ENCODE assay signal across 10 cellular contexts in genomic region chr16:85402910-85403692, GRCh38.
A peak's percentile ranks its signal among the peaks of the same experiment; 100 is the strongest.
DNase-seq lines count a peak whose midpoint lies in the region; ATAC-seq and TF ChIP-seq lines count a peak whose summit lies in the region.
"Had no signal": no experiment of that assay in that cellular context is flagged by ENCODE, and none has a peak within 500 bp of the region (broad histone marks: within the 10 kb centered on the region; RNA-seq: fewer than 3 reads in every experiment).

No MANE protein-coding gene starts in this region.

- H3K4me2 ChIP-seq in DND-41 (ENCODE audit: insufficient read depth, low read length) = no peak overlapping the region

- H3K27me3 ChIP-seq in DND-41 (ENCODE audit: insufficient read depth, low read length, poor library complexity) = no peaks in the 10 kb centered on the region
- no peaks in the 10 kb centered on the region for H3K27me3 ChIP-seq in psoas muscle (ENCODE audit: insufficient read depth in 3 of 3, low read length in 2 of 3)
- no peaks in the 10 kb centered on the region for H3K27me3 ChIP-seq in thyroid gland

- intact Hi-C loops in psoas muscle (cut with DNase I) (no loop called here), thyroid gland (cut with DNase I) (no loop called here)

- DNase-seq in DND-41 (peak; percentile 86), NB4 (ENCODE audit: low read depth) (peak; percentile 97), psoas muscle (peak; percentile 48 to 70), thyroid gland (no peak), SKM-1 treated with dmso at 0.1 percent for 144 hours (lab: John Stamatoyannopoulos, UW; ENCODE audit: unreplicated experiment) (no peak)
- DNase-seq: effector CD8-positive, alpha-beta T cell; NCI-H2107 had no signal

- ATAC-seq in DND-41 (ENCODE audit: insufficient read depth, low read depth) = peak; percentile 91
- ATAC-seq in esophagus mucosa = peak; percentile 14
- peak; percentile 39 to 55 (median 45) for ATAC-seq in psoas muscle
- ATAC-seq in GM19351 (IDR thresholded peaks at IDR 0.05; ENCODE audit: unreplicated experiment) = no peak
- ATAC-seq: activated CD4-positive, CD25-positive, alpha-beta regulatory T cell treated with anti-CD3 and anti-CD28 coated beads, Interleukin-2, amount 50 U/mL, for 24 hours had no signal

- H3K4me3 ChIP-seq in DND-41 (ENCODE audit: low read depth in 1 of 2, low read length in 2 of 2) = no peak overlapping the region
- H3K4me3 ChIP-seq in NB4 (ENCODE audit: low read depth, low read length) = no peak overlapping the region
- H3K4me3 ChIP-seq in psoas muscle = no peak overlapping the region
- H3K4me3 ChIP-seq in thyroid gland (replicated peaks in 1 of 3) = no peak overlapping the region

- no peaks in the 10 kb centered on the region for H3K79me2 ChIP-seq in DND-41 (ENCODE audit: insufficient read depth, low read length)

- no peak overlapping the region for H2AFZ ChIP-seq in DND-41 (ENCODE audit: low read depth, low read length)

- H3K4me1 ChIP-seq in DND-41 (ENCODE audit: insufficient read depth, low read length) (peaks cover 12% of the 10 kb centered on the region), psoas muscle (no peaks in the 10 kb centered on the region), thyroid gland (no peaks in the 10 kb centered on the region)

- WGBS in psoas muscle, 3 donors = 57 to 65% (median 61%) methylated on average over 19 of the region's 19 CpGs
- WGBS in thyroid gland, 2 donors = 62 to 76% methylated on average over 18 to 19 of the region's 19 CpGs

- H3K27ac ChIP-seq in DND-41 (ENCODE audit: low read length) = peak overlapping the region; percentile 65
- H3K27ac ChIP-seq in psoas muscle = no peak overlapping the region
- H3K27ac ChIP-seq in thyroid gland = no peak overlapping the region

- TF ChIP-seq POLR2A in NB4 (IDR thresholded peaks at IDR 0.05; ENCODE audit: extremely low read depth, insufficient read length) (no peak), thyroid gland (IDR thresholded peaks at IDR 0.05) (no peak)

- H3K36me3 ChIP-seq in DND-41 (ENCODE audit: insufficient read depth, low read length) = no peaks in the 10 kb centered on the region
- H3K36me3 ChIP-seq in psoas muscle (ENCODE audit: insufficient read depth in 1 of 2, low read depth in 1 of 2) = no peaks in the 10 kb centered on the region
- H3K36me3 ChIP-seq in thyroid gland = no peaks in the 10 kb centered on the region

- H3K9me3 ChIP-seq in DND-41 (ENCODE audit: insufficient read depth, low read length, severe bottlenecking) (no peaks in the 10 kb centered on the region), psoas muscle (no peaks in the 10 kb centered on the region), thyroid gland (no peaks in the 10 kb centered on the region)

- H4K20me1 ChIP-seq in DND-41 (ENCODE audit: insufficient read depth, low read length) = no peaks in the 10 kb centered on the region

- H3K9ac ChIP-seq in DND-41 (ENCODE audit: low read depth, low read length) = no peak overlapping the region

- TF ChIP-seq CTCF in DND-41 (IDR thresholded peaks at IDR 0.05; ENCODE audit: borderline replicate concordance, extremely low read depth, low read length, poor library complexity, severe bottlenecking) = no peak
- no peak for TF ChIP-seq CTCF in NB4 (IDR thresholded peaks at IDR 0.05; ENCODE audit: low read depth, low read length)
- no peak for TF ChIP-seq CTCF in psoas muscle (IDR thresholded peaks at IDR 0.05)
- TF ChIP-seq CTCF in thyroid gland (IDR thresholded peaks at IDR 0.05) = no peak

Comparison
In these comparisons a context has a peak if more than half of its experiments do, and no peak if none do; other contexts are left out.
1. DNase-seq: peak in DND-41 (single experiment), NB4 (single experiment) and psoas muscle (2 of 2); none in thyroid gland (0 of 2) and SKM-1 treated with dmso at 0.1 percent for 144 hours (single experiment).